Comparison of ENCODE assay signal across 1 cellular context in genomic region chr2:32074161-32074506, GRCh38.
A peak's percentile ranks its signal among the peaks of the same experiment; 100 is the strongest.
TF ChIP-seq lines count a peak whose summit lies in the region.

No MANE protein-coding gene starts in this region.

TF ChIP-seq in HepG2, 621 proteins besides CTCF, POLR2A, EP300 and RAD21:
- TF ChIP-seq, protein P1, sequence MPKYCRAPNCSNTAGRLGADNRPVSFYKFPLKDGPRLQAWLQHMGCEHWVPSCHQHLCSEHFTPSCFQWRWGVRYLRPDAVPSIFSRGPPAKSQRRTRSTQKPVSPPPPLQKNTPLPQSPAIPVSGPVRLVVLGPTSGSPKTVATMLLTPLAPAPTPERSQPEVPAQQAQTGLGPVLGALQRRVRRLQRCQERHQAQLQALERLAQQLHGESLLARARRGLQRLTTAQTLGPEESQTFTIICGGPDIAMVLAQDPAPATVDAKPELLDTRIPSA (CRISPR knock-in tag; IDR thresholded peaks at IDR 0.05; ENCODE audit: borderline replicate concordance) = no peak
- peak; percentile 35; the same call in 1 of the 2 replicates for TF ChIP-seq HNF4G (IDR thresholded peaks at IDR 0.05; ENCODE audit: borderline replicate concordance, low read depth, low read length)
- TF ChIP-seq HNF4G (CRISPR knock-in tag; IDR thresholded peaks at IDR 0.05; ENCODE audit: borderline replicate concordance, low read depth) = no peak
